ENCODE assay signal across 1 cellular context in the genomic region with DNA sequence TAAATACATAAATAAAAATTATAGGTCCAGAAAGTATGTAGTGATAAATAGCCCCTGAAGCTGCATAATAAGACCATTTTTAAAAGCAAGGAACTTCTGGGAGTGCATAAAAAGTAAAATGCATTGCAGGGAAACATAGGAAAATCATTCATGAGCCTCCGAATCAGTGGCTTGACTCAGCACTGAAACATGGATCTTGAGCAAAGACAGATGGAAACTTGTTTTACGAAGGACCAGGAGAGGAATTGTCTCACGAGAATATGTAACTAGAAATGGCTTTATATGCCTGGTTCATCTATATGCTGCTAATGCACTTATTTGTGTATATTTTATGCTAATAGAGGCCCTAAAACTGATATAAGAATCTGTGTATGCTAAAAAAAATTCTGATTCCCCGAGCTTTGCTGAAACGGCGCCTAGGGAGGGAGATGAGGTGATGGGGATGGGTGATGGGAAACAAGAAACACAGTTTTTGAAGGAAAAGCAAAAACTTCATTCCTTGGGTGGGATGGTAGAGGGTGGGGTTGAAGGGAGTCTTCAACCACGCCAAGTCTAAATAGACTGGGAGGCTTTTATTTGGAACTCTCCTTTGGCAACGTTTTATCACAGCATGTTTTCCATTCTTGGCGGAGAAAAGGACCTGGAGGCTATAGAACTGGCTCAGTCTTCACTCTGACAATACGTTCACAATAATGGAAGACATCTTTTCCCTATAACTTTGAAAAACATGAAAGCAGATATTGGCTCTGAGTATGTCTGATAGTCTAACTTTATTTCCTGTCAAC.
TF ChIP-seq lines count a peak whose summit lies in the region.

No MANE protein-coding gene starts in this region.

TF ChIP-seq in IMR-90, 13 proteins besides CTCF, POLR2A, EP300 and RAD21:
- TF ChIP-seq, protein P1, sequence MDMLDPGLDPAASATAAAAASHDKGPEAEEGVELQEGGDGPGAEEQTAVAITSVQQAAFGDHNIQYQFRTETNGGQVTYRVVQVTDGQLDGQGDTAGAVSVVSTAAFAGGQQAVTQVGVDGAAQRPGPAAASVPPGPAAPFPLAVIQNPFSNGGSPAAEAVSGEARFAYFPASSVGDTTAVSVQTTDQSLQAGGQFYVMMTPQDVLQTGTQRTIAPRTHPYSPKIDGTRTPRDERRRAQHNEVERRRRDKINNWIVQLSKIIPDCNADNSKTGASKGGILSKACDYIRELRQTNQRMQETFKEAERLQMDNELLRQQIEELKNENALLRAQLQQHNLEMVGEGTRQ (IDR thresholded peaks at IDR 0.05; ENCODE audit: low read depth, low read length), result no peak
- TF ChIP-seq CEBPB (IDR thresholded peaks at IDR 0.05; ENCODE audit: low read depth, low read length) (no peak), ELK1 (IDR thresholded peaks at IDR 0.05; ENCODE audit: borderline replicate concordance, low read depth, low read length) (no peak), MAFK (IDR thresholded peaks at IDR 0.05; ENCODE audit: low read depth, low read length) (no peak), FOS (IDR thresholded peaks at IDR 0.05; ENCODE audit: low read depth, low read length) (no peak), SMC3 (IDR thresholded peaks at IDR 0.05; ENCODE audit: low read depth, low read length) (no peak), CHD1 (IDR thresholded peaks at IDR 0.05; ENCODE audit: low read depth, low read length) (no peak), RFX5 (IDR thresholded peaks at IDR 0.05; ENCODE audit: low read depth, low read length) (no peak), MAZ (IDR thresholded peaks at IDR 0.05; ENCODE audit: borderline replicate concordance, low read depth, low read length) (no peak), RCOR1 (IDR thresholded peaks at IDR 0.05; ENCODE audit: insufficient replicate concordance, low read length) (no peak), BHLHE40 (IDR thresholded peaks at IDR 0.05; ENCODE audit: low read depth, low read length) (no peak), NFE2L2 (IDR thresholded peaks at IDR 0.05; ENCODE audit: low read depth, low read length) (no peak), MXI1 (IDR thresholded peaks at IDR 0.05; ENCODE audit: borderline replicate concordance, low read depth, low read length) (no peak)
